In genomic region chr14:70317969-70318634, GRCh38 we compare ENCODE assay signal across 9 cellular contexts. TPM values are rescaled to one million over a fixed set of nuclear protein-coding genes. Genes with fewer than 3 reads are reported as not detected.
A peak's percentile ranks its signal among the peaks of the same experiment; 100 is the strongest.
DNase-seq lines count a peak whose midpoint lies in the region; ATAC-seq and TF ChIP-seq lines count a peak whose summit lies in the region.
"Had no signal": no experiment of that assay in that cellular context is flagged by ENCODE, and none has a peak within 500 bp of the region (broad histone marks: within the 10 kb centered on the region; RNA-seq: fewer than 3 reads in every experiment).

No MANE protein-coding gene starts in this region.

- H3K4me3 Mint-ChIP-seq in activated naive CD4-positive, alpha-beta T cell treated with anti-CD3 and anti-CD28 coated beads, Interleukin-2, amount 10 ng/mL, durations not matched to agents 7 days and 5 days = no peak overlapping the region
- H3K4me3 Mint-ChIP-seq: T-helper 1 cell treated with Interleukin-12 subunit alpha and Interleukin-12 subunit beta and Interleukin-4 antibody, amounts not matched to agents 30 μg/mL and 1 μg/mL, for 36 hours had no signal

- TF ChIP-seq CTCF in MM.1S (IDR thresholded peaks at IDR 0.05; ENCODE audit: low read length) (peak; percentile 26), WI38 (IDR thresholded peaks at IDR 0.05; ENCODE audit: low read depth, low read length) (peak; percentile 37), testis (IDR thresholded peaks at IDR 0.05) (peak in 2 of 3 experiments; percentile 29 to 51)

- intact Hi-C loops in testis (cut with DNase I; ENCODE audit: low total_unique reads) (no loop called here), posterior vena cava (cut with DNase I) (no loop called here)

- no peak overlapping the region for H3K4me3 ChIP-seq in MM.1S (ENCODE audit: low read length)
- H3K4me3 ChIP-seq in WI38 (ENCODE audit: low read depth, low read length) = no peak overlapping the region
- H3K4me3 ChIP-seq in testis = no peak overlapping the region

- no peaks in the 10 kb centered on the region for H3K36me3 Mint-ChIP-seq in activated naive CD4-positive, alpha-beta T cell treated with anti-CD3 and anti-CD28 coated beads, Interleukin-2, amount 10 ng/mL, durations not matched to agents 7 days and 5 days

- no peaks in the 10 kb centered on the region for H3F3A ChIP-seq in MM.1S (ENCODE audit: insufficient read depth, low read length)

- H3K36me3 ChIP-seq in MM.1S (replicated peaks; ENCODE audit: insufficient read depth, low read length) (no peaks in the 10 kb centered on the region), testis (ENCODE audit: low read depth, missing control alignments) (no peaks in the 10 kb centered on the region)

- ATAC-seq in HG03457 (IDR thresholded peaks at IDR 0.05; ENCODE audit: unreplicated experiment) = no peak

- H3K9me3 ChIP-seq in MM.1S (replicated peaks; ENCODE audit: insufficient read depth, low read length) = no peaks in the 10 kb centered on the region
- H3K9me3 ChIP-seq in testis = no peaks in the 10 kb centered on the region

- TF ChIP-seq POLR2A in testis (IDR thresholded peaks at IDR 0.05) = no peak

- no peaks in the 10 kb centered on the region for H3K9me2 ChIP-seq in MM.1S (replicated peaks; ENCODE audit: insufficient read depth, low read length)

- WGBS in testis, 2 donors = 52 to 62% methylated on average over 2 of the region's 2 CpGs

- H3K27me3 ChIP-seq in MM.1S (replicated peaks; ENCODE audit: insufficient read depth, low read length) (no peaks in the 10 kb centered on the region), testis (no peaks in the 10 kb centered on the region)

- H4K20me1 ChIP-seq in MM.1S (ENCODE audit: insufficient read depth, low read length) = no peaks in the 10 kb centered on the region

- no peaks in the 10 kb centered on the region for H3K27me3 Mint-ChIP-seq in activated naive CD4-positive, alpha-beta T cell treated with anti-CD3 and anti-CD28 coated beads, Interleukin-2, amount 10 ng/mL, durations not matched to agents 7 days and 5 days

- peaks cover 2% of the 10 kb centered on the region for H3K9me3 Mint-ChIP-seq in activated naive CD4-positive, alpha-beta T cell treated with anti-CD3 and anti-CD28 coated beads, Interleukin-2, amount 10 ng/mL, durations not matched to agents 7 days and 5 days

- H2AFZ ChIP-seq in MM.1S (ENCODE audit: low read length) = no peak overlapping the region

- H3K79me2 ChIP-seq in MM.1S (ENCODE audit: low read length) = no peaks in the 10 kb centered on the region

- no peaks in the 10 kb centered on the region for H3K4me1 Mint-ChIP-seq in activated naive CD4-positive, alpha-beta T cell treated with anti-CD3 and anti-CD28 coated beads, Interleukin-2, amount 10 ng/mL, durations not matched to agents 7 days and 5 days

- CTCF ChIA-PET in activated naive CD4-positive, alpha-beta T cell treated with anti-CD3 and anti-CD28 coated beads, Interleukin-2, amount 10 ng/mL, durations not matched to agents 7 days and 5 days (lab: Charles Lee) = interaction anchor here (0.8 to 1.7 kb wide), 3 partner anchors 25 to 231 kb away, joined by 3 read pairs; no protein-coding TSS in a partner anchor

- no peak overlapping the region for H3K27ac Mint-ChIP-seq in activated naive CD4-positive, alpha-beta T cell treated with anti-CD3 and anti-CD28 coated beads, Interleukin-2, amount 10 ng/mL, durations not matched to agents 7 days and 5 days
- H3K27ac Mint-ChIP-seq: T-helper 1 cell treated with Interleukin-12 subunit alpha and Interleukin-12 subunit beta and Interleukin-4 antibody, amounts not matched to agents 30 μg/mL and 1 μg/mL, for 36 hours had no signal

- H3K4me2 ChIP-seq in MM.1S (ENCODE audit: low read depth, low read length) = no peak overlapping the region

- no peak overlapping the region for H3K27ac ChIP-seq in MM.1S (ENCODE audit: low read length)
- H3K27ac ChIP-seq in testis = no peak overlapping the region

- no peak overlapping the region for H3K9ac ChIP-seq in MM.1S (ENCODE audit: low read length)

- H3K4me1 ChIP-seq in MM.1S (ENCODE audit: low read length) (no peaks in the 10 kb centered on the region), testis (no peaks in the 10 kb centered on the region)

- peak; percentile 67 for DNase-seq in ELF-1 (ENCODE audit: low read depth, low spot score)
- DNase-seq in MM.1S = no peak
- DNase-seq in iPS DF 19.7 (ENCODE audit: low read depth, low spot score) = peak; percentile 45
- peak; percentile 72 for DNase-seq in testis
- DNase-seq in activated naive CD4-positive, alpha-beta T cell treated with anti-CD3 and anti-CD28 coated beads, Interleukin-2, amount 10 ng/mL, durations not matched to agents 7 days and 5 days = no peak
- no peak for DNase-seq in posterior vena cava (ENCODE audit: low spot score)

RNA-seq across cellular contexts. Expression of gene COX16, which starts 41.4 kb away (rescaled TPM):
- total RNA-seq in testis (10 to 100 TPM; 13.3 to 17.8 TPM), posterior vena cava (10 to 100 TPM; 19.3 to 22.4 TPM)
- 24.9 TPM for polyA plus RNA-seq in testis (ENCODE audit: insufficient read depth, low read depth, low replicate concordance)

Comparison
In these comparisons a context has a peak if more than half of its experiments do, and no peak if none do; other contexts are left out.
1. DNase-seq: peak in ELF-1 (single experiment), iPS DF 19.7 (single experiment) and testis (single experiment); none in MM.1S (single experiment), activated naive CD4-positive, alpha-beta T cell treated with anti-CD3 and anti-CD28 coated beads, Interleukin-2, amount 10 ng/mL, durations not matched to agents 7 days and 5 days (single experiment) and posterior vena cava (single experiment).
2. Peak in every context shown above with its lines, with median percentiles within 50 percentile points of each other: CTCF ChIP-seq.